Comparison of ENCODE assay signal across 28 cellular contexts in genomic region chr7:99020413-99020715, GRCh38.
"Had no signal": no experiment of that assay in that cellular context is flagged by ENCODE, and none has a peak within 500 bp of the region (broad histone marks: within the 10 kb centered on the region; RNA-seq: fewer than 3 reads in every experiment).

No MANE protein-coding gene starts in this region.

- H3K9me3 Mint-ChIP-seq: activated CD4-positive, alpha-beta memory T cell treated with anti-CD3 and anti-CD28 coated beads for 36 hours; activated CD4-positive, alpha-beta T cell treated with anti-CD3 and anti-CD28 coated beads, Interleukin-2, amount 10 ng/mL, durations not matched to agents 7 days and 5 days; activated naive CD4-positive, alpha-beta T cell treated with anti-CD3 and anti-CD28 coated beads, Interleukin-2, amount 10 ng/mL, durations not matched to agents 7 days and 5 days; activated T-helper 2 cell treated with anti-CD3 and anti-CD28 coated beads, Interferon-gamma antibody, Interleukin-2, Interleukin-4, amounts not matched to agents 10 μg/mL and 5 μg/mL and 100 μg/mL, durations not matched to agents 14 hours and 24 hours and 36 hours; T-cell had no signal

- H3K27me3 Mint-ChIP-seq: activated CD4-positive, alpha-beta memory T cell treated with anti-CD3 and anti-CD28 coated beads for 36 hours; activated CD4-positive, alpha-beta T cell treated with anti-CD3 and anti-CD28 coated beads, Interleukin-2, amount 10 ng/mL, durations not matched to agents 7 days and 5 days; activated naive CD4-positive, alpha-beta T cell treated with anti-CD3 and anti-CD28 coated beads, Interleukin-2, amount 10 ng/mL, durations not matched to agents 7 days and 5 days; brain; T-cell had no signal

- H3K4me3 ChIP-seq: SK-N-MC had no signal

- H3K27ac Mint-ChIP-seq: activated CD4-positive, alpha-beta memory T cell treated with anti-CD3 and anti-CD28 coated beads for 36 hours; activated CD4-positive, alpha-beta T cell treated with anti-CD3 and anti-CD28 coated beads, Interleukin-2, amount 10 ng/mL, durations not matched to agents 7 days and 5 days; activated T-helper 2 cell treated with anti-CD3 and anti-CD28 coated beads, Interferon-gamma antibody, Interleukin-2, Interleukin-4, amounts not matched to agents 10 μg/mL and 5 μg/mL and 100 μg/mL, durations not matched to agents 14 hours and 24 hours and 36 hours had no signal

- DNase-seq: activated CD4-positive, alpha-beta memory T cell treated with anti-CD3 and anti-CD28 coated beads for 36 hours; activated CD4-positive, alpha-beta T cell treated with anti-CD3 and anti-CD28 coated beads, Interleukin-2, amount 10 ng/mL, durations not matched to agents 7 days and 5 days; activated CD4-positive, CD25-positive, alpha-beta regulatory T cell; activated CD8-positive, alpha-beta memory T cell treated with anti-CD3 and anti-CD28 coated beads for 24 hours; activated gamma-delta T cell treated with Interleukin-2 at 50 U/mL for 16 hours; activated naive CD4-positive, alpha-beta T cell treated with anti-CD3 and anti-CD28 coated beads, Interleukin-2, amount 10 ng/mL, durations not matched to agents 7 days and 5 days; activated T-cell treated with anti-CD3 and anti-CD28 coated beads, Interleukin-2, amount 50 U/mL, for 72 hours; amygdala; Kasumi-1; KBM-7; NCI-H1105 treated with DMSO at 0.1 percent for 48 hours; NCI-H1436 treated with DMSO at 0.1 percent for 48 hours; NCI-H187; NCI-H2081; NCI-H510A treated with DMSO at 0.1 percent for 48 hours; NCI-H69; NK-92 treated with Interleukin-12 subunit alpha and Interleukin-12 subunit beta, amount 100 ng/mL, for 24 hours; RPMI8226; T-cell; T-helper 2 cell; T1000 had no signal

- ATAC-seq: activated T-cell treated with anti-CD3 and anti-CD28 coated beads, Interleukin-2, amount 50 U/mL, for 72 hours; Panc1; Right ventricle myocardium inferior; T-cell had no signal

- FAIRE-seq: astrocyte, TTC549 had no signal

- H3K4me3 Mint-ChIP-seq: activated CD4-positive, alpha-beta memory T cell treated with anti-CD3 and anti-CD28 coated beads for 36 hours; activated CD4-positive, alpha-beta T cell treated with anti-CD3 and anti-CD28 coated beads, Interleukin-2, amount 10 ng/mL, durations not matched to agents 7 days and 5 days; activated naive CD4-positive, alpha-beta T cell treated with anti-CD3 and anti-CD28 coated beads, Interleukin-2, amount 10 ng/mL, durations not matched to agents 7 days and 5 days; activated T-cell treated with anti-CD3 and anti-CD28 coated beads, Interleukin-2, amount 50 U/mL, for 72 hours; brain; T-cell had no signal

- H3K4me1 Mint-ChIP-seq: activated CD4-positive, alpha-beta T cell treated with anti-CD3 and anti-CD28 coated beads, Interleukin-2, amount 10 ng/mL, durations not matched to agents 7 days and 5 days; activated naive CD4-positive, alpha-beta T cell treated with anti-CD3 and anti-CD28 coated beads, Interleukin-2, amount 10 ng/mL, durations not matched to agents 7 days and 5 days had no signal
